Comparison of ENCODE assay signal across 22 cellular contexts in the genomic region with DNA sequence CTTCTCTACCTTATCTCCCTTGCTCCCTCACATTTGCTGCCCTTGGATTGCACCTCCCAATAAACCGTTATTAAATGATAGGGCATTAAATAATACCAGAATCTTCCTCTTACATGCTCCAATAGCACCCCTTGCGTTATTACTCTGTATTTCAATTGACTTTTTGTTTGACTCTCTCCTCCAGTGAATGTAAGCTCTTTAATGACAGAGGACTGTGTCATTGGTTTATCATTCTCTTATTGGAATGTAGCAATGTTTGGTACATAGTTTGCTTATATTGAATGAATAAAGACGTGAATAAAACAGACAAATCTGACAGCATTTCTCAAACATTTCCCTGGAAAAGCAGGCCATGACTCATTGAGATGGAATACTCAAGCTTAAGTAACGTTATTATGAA. TPM values are rescaled to one million over a fixed set of nuclear protein-coding genes. Genes with fewer than 3 reads are reported as not detected.
DNase-seq lines count a peak whose midpoint lies in the region; ATAC-seq and TF ChIP-seq lines count a peak whose summit lies in the region.
"Had no signal": no experiment of that assay in that cellular context is flagged by ENCODE, and none has a peak within 500 bp of the region (broad histone marks: within the 10 kb centered on the region; RNA-seq: fewer than 3 reads in every experiment).

No MANE protein-coding gene starts in this region.

- H3K27me3 Mint-ChIP-seq in activated B cell treated with CpG ODN at 0.5 μM for 24 hours, result no peaks in the 10 kb centered on the region

- DNase-seq in GM23248 (peak; percentile 69), activated B cell treated with CpG ODN at 0.5 μM for 24 hours (no peak), foreskin keratinocyte (peak; percentile 71 to 80), DMS153 treated with DMSO at 0.1 percent for 48 hours (lab: John Stamatoyannopoulos, UW; ENCODE audit: unreplicated experiment) (no peak), SHP77 treated with DMSO at 0.1 percent for 48 hours (lab: John Stamatoyannopoulos, UW) (no peak), GDM1 (lab: John Stamatoyannopoulos, UW) (no peak), RKO (ENCODE audit: low spot score) (no peak)
- DNase-seq: activated CD4-positive, alpha-beta T cell treated with anti-CD3 and anti-CD28 coated beads for 4 hours; activated T-cell treated with anti-CD3 and anti-CD28 coated beads, Interleukin-2, amount 50 U/mL, for 24 hours; anterior cingulate cortex; DMS79 treated with DMSO at 0.1 percent for 48 hours; heart left ventricle; MV-4-11; NCI-H2227 treated with DMSO at 0.1 percent for 48 hours; OCI-M1; sigmoid colon had no signal

- H3K4me3 Mint-ChIP-seq in activated B cell treated with CpG ODN at 0.5 μM for 24 hours, result peak overlapping the region; percentile 35
- H3K4me3 Mint-ChIP-seq: activated T-cell treated with anti-CD3 and anti-CD28 coated beads, Interleukin-2, amount 50 U/mL, for 24 hours; GM23338; nephron had no signal

- H3K36me3 Mint-ChIP-seq in activated B cell treated with CpG ODN at 0.5 μM for 24 hours (ENCODE audit: low read depth), result no peaks in the 10 kb centered on the region

- H3K9me2 ChIP-seq in GM23248 (ENCODE audit: insufficient read depth), result no peaks in the 10 kb centered on the region

- POLR2A ChIA-PET in activated B cell treated with CpG ODN at 0.5 μM for 24 hours (lab: Charles Lee), result interaction anchor here (0.8 to 5.2 kb wide), 6 partner anchors 10 to 63 kb away, joined by 3 to 67 read pairs (median 6); a partner anchor contains a TSS

- peaks cover 89% of the 10 kb centered on the region for H3K4me1 Mint-ChIP-seq in activated B cell treated with CpG ODN at 0.5 μM for 24 hours
- H3K4me1 Mint-ChIP-seq: GM23338, nephron had no signal

- TF ChIP-seq CTCF in activated B cell treated with CpG ODN at 0.5 μM for 24 hours (IDR thresholded peaks at IDR 0.05) (no peak), foreskin keratinocyte (conservative IDR thresholded peaks at IDR 0.05) (peak; percentile 44)

- H3K9me3 ChIP-seq in GM23248 (ENCODE audit: low read depth), result no peaks in the 10 kb centered on the region
- H3K9me3 ChIP-seq in subcutaneous abdominal adipose tissue (ENCODE audit: control insufficient read depth in 5 of 5, low read length in 5 of 5), result no peaks in the 10 kb centered on the region
- H3K9me3 ChIP-seq: heart left ventricle, sigmoid colon, thoracic aorta had no signal

- no peak overlapping the region for H3K4me3 ChIP-seq in GM23248
- no peak overlapping the region for H3K4me3 ChIP-seq in subcutaneous abdominal adipose tissue (ENCODE audit: low read depth in 1 of 5, low read length in 5 of 5)
- H3K4me3 ChIP-seq: GM23338, heart left ventricle, sigmoid colon, thoracic aorta had no signal

- peaks cover 16% of the 10 kb centered on the region for H3K27me3 ChIP-seq in GM23248 (replicated peaks; ENCODE audit: insufficient read depth)
- H3K27me3 ChIP-seq in foreskin keratinocyte, result no peaks in the 10 kb centered on the region
- no peaks in the 10 kb centered on the region for H3K27me3 ChIP-seq in subcutaneous abdominal adipose tissue (ENCODE audit: control insufficient read depth in 5 of 5, insufficient read depth in 4 of 5, low read length in 5 of 5)
- H3K27me3 ChIP-seq: heart left ventricle, sigmoid colon had no signal

- peak overlapping the region; percentile 72 for H3K27ac Mint-ChIP-seq in activated B cell treated with CpG ODN at 0.5 μM for 24 hours
- H3K27ac Mint-ChIP-seq: activated T-cell treated with anti-CD3 and anti-CD28 coated beads, Interleukin-2, amount 50 U/mL, for 24 hours; GM23338; nephron had no signal

- H3K79me2 ChIP-seq in GM23248 (ENCODE audit: insufficient read depth), result no peaks in the 10 kb centered on the region

- H3K27ac ChIP-seq in GM23248 (no peak overlapping the region), foreskin keratinocyte (no peak overlapping the region), subcutaneous abdominal adipose tissue (ENCODE audit: low read depth, low read length) (peak overlapping the region; percentile 75)

- H3K9me3 Mint-ChIP-seq in activated B cell treated with CpG ODN at 0.5 μM for 24 hours, result no peaks in the 10 kb centered on the region
- H3K9me3 Mint-ChIP-seq: activated T-cell treated with anti-CD3 and anti-CD28 coated beads, Interleukin-2, amount 50 U/mL, for 24 hours; GM23338; nephron had no signal

- H3K9ac ChIP-seq in GM23248 (no peak overlapping the region), subcutaneous abdominal adipose tissue (ENCODE audit: low read length in 5 of 5) (peak overlapping the region in 1 of 5 donors; percentile 16)

- H3K4me1 ChIP-seq in GM23248 (ENCODE audit: insufficient read depth) (peaks cover 33% of the 10 kb centered on the region), foreskin keratinocyte (peaks cover 11% of the 10 kb centered on the region), subcutaneous abdominal adipose tissue (ENCODE audit: control insufficient read depth in 5 of 5, insufficient read depth in 5 of 5, low read length in 5 of 5) (peaks cover 0 to 70% (median 67%) of the 10 kb centered on the region in 5 donors)

- CTCF ChIA-PET in activated B cell treated with CpG ODN at 0.5 μM for 24 hours (lab: Charles Lee), result interaction anchor here (0.8 to 3.8 kb wide), 10 partner anchors 8 to 208 kb away, joined by 3 to 22 read pairs (median 4); a partner anchor contains a TSS

- intact Hi-C loops in activated B cell treated with CpG ODN at 0.5 μM for 24 hours (cut with micrococcal nuclease), result loop anchor here (1.0 kb wide), 1 partner anchor 50 kb away; no protein-coding TSS in a partner anchor

- ATAC-seq in activated B cell treated with CpG ODN at 0.5 μM for 24 hours (ENCODE audit: low read depth) (no peak), foreskin keratinocyte (peak; percentile 72)
- ATAC-seq: GM23338, left lobe of liver had no signal

- no peaks in the 10 kb centered on the region for H4K20me1 ChIP-seq in GM23248 (ENCODE audit: insufficient read depth)

- H3K36me3 ChIP-seq in GM23248 (ENCODE audit: low read depth) (no peaks in the 10 kb centered on the region), subcutaneous abdominal adipose tissue (ENCODE audit: control insufficient read depth in 5 of 5, insufficient read depth in 5 of 5, low read length in 5 of 5) (no peaks in the 10 kb centered on the region)
- H3K36me3 ChIP-seq: heart left ventricle, sigmoid colon, thoracic aorta had no signal

- in situ Hi-C loops in GM23248 (cut with MboI), result no loop called here

- peaks cover 32% of the 10 kb centered on the region for H3F3A ChIP-seq in GM23248 (ENCODE audit: insufficient read depth)

- peak overlapping the region; percentile 17 for H3K4me2 ChIP-seq in GM23248 (ENCODE audit: unreplicated experiment)
- H3K4me2 ChIP-seq: GM23338 had no signal

- WGBS in GM23248 (ENCODE audit: low coverage in 1 of 2, low lambda C conversion rate in 2 of 2, missing lambda C conversion rate in 2 of 2), 2 experiments, result 2% methylated on average over 4 of the region's 4 CpGs

- no peak overlapping the region for H2AFZ ChIP-seq in GM23248
- H2AFZ ChIP-seq: GM23338 had no signal

RNA-seq across cellular contexts. Expression of a gene that starts 8.7 kb away (rescaled TPM):
- not detected in 2 replicates for total RNA-seq in GM23248 (2014; rRNA removed; shearing (Covaris generic))
- polyA plus RNA-seq in GM23248 (2016; fragmentation: Nextera tagmentation; extraction: Ambion mirVana) (not detected in 2 replicates), foreskin keratinocyte (not detected in 2 replicates)
- total RNA-seq in activated B cell treated with CpG ODN at 0.5 μM for 24 hours (145 and 154 TPM in 2 replicates), foreskin keratinocyte (not detected in 2 replicates)
- total RNA-seq: GM23338; T-helper 1 cell treated with Interleukin-12 subunit alpha and Interleukin-12 subunit beta and Interleukin-4 antibody, amounts not matched to agents 30 ng/mL and 1 ng/mL, for 36 hours had no signal
- polyA plus RNA-seq: GM23338 had no signal

RNA-seq across cellular contexts. Expression of a gene that starts 49.5 kb away (rescaled TPM):
- 0.22 and 0.38 TPM in 2 replicates for total RNA-seq in GM23248 (2014; rRNA removed; shearing (Covaris generic))
- polyA plus RNA-seq in GM23248 (2016; fragmentation: Nextera tagmentation; extraction: Ambion mirVana) (0.10 and 0.16 TPM in 2 replicates), foreskin keratinocyte (2.3 and 2.7 TPM in 2 replicates)
- total RNA-seq in activated B cell treated with CpG ODN at 0.5 μM for 24 hours (24.2 TPM in 2 replicates), foreskin keratinocyte (5.7 and 6.2 TPM in 2 replicates)

Comparison
In these comparisons a context has a peak if more than half of its experiments do, and no peak if none do; other contexts are left out.
1. DNase-seq: peak in GM23248 (single experiment) and foreskin keratinocyte (2 of 2); none in activated B cell treated with CpG ODN at 0.5 μM for 24 hours (single experiment), DMS153 treated with DMSO at 0.1 percent for 48 hours (single experiment), SHP77 treated with DMSO at 0.1 percent for 48 hours (single experiment), GDM1 (single experiment) and RKO (single experiment).
2. RNA of a gene that starts 8.7 kb away (total RNA-seq): 145 to 154 TPM in activated B cell treated with CpG ODN at 0.5 μM for 24 hours; not detected in GM23248 and not detected in foreskin keratinocyte; every median in the first group is over 100 times any median in the second.